1 cellular context compared by ENCODE assay signal in genomic region chr10:96756111-96756903, GRCh38.
TF ChIP-seq lines count a peak whose summit lies in the region.

No MANE protein-coding gene starts in this region.

TF ChIP-seq in GM12878, 131 proteins besides CTCF, POLR2A, EP300 and RAD21:
- peak in 1 of 2 experiments; percentile 14; a peak in 1 of 4 replicates for TF ChIP-seq BHLHE40 (IDR thresholded peaks at IDR 0.05; ENCODE audit: borderline replicate concordance in 1 of 2, low read depth in 2 of 2, low read length in 1 of 2)
- TF ChIP-seq ZBED1 (IDR thresholded peaks at IDR 0.05; ENCODE audit: borderline replicate concordance) = no peak
TF ChIP-seq in GM12878: peak in this region for 1.
